Comparison of ENCODE assay signal across 1 cellular context in genomic region chr16:25155553-25156460, GRCh38.
TF ChIP-seq lines count a peak whose summit lies in the region.

No MANE protein-coding gene starts in this region.

TF ChIP-seq in IMR-90, 13 proteins besides CTCF, POLR2A, EP300 and RAD21:
- TF ChIP-seq USF2 (IDR thresholded peaks at IDR 0.05; ENCODE audit: low read depth, low read length) (no peak), NFE2L2 (IDR thresholded peaks at IDR 0.05; ENCODE audit: low read depth, low read length) (no peak), MAFK (IDR thresholded peaks at IDR 0.05; ENCODE audit: low read depth, low read length) (no peak), FOS (IDR thresholded peaks at IDR 0.05; ENCODE audit: low read depth, low read length) (no peak), MAZ (IDR thresholded peaks at IDR 0.05; ENCODE audit: borderline replicate concordance, low read depth, low read length) (no peak), SMC3 (IDR thresholded peaks at IDR 0.05; ENCODE audit: low read depth, low read length) (no peak), ELK1 (IDR thresholded peaks at IDR 0.05; ENCODE audit: borderline replicate concordance, low read depth, low read length) (no peak), CEBPB (IDR thresholded peaks at IDR 0.05; ENCODE audit: low read depth, low read length) (no peak), CHD1 (IDR thresholded peaks at IDR 0.05; ENCODE audit: low read depth, low read length) (no peak), RCOR1 (IDR thresholded peaks at IDR 0.05; ENCODE audit: insufficient replicate concordance, low read length) (no peak)
TF ChIP-seq in IMR-90: peak in this region for 0.
